Comparison of ENCODE assay signal across 12 cellular contexts in the genomic region with DNA sequence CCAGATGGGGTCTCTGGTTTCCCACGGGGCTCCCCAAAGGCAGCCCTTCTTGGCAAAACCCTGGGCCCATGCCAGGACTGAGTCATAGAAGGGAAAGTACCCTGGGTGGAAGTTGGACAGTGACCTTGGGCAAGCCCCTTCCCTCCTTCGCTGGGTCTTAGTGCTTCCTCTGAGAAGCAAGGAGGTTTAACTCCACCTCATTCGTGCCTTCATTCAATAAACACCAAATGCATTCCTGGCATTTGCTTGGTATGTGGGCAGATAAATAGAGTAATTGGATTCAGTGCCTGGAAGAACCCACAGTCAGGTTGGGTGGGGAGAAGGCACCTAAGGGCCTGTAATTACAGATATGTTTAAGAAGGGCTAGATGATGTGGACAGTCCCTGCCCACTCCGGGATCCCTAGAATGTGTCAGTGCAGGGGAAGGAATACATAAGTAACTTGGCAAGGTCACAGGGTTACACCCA. TPM values are rescaled to one million over a fixed set of nuclear protein-coding genes. Genes with fewer than 3 reads are reported as not detected.
A peak's percentile ranks its signal among the peaks of the same experiment; 100 is the strongest.
DNase-seq lines count a peak whose midpoint lies in the region; ATAC-seq, FAIRE-seq and TF ChIP-seq lines count a peak whose summit lies in the region.
"Had no signal": no experiment of that assay in that cellular context is flagged by ENCODE, and none has a peak within 500 bp of the region (broad histone marks: within the 10 kb centered on the region; RNA-seq: fewer than 3 reads in every experiment).

No MANE protein-coding gene starts in this region.

- intact Hi-C loops in MCF 10A (cut with micrococcal nuclease): loop anchor here (5.0 kb wide), 1 partner anchor 34 kb away; no protein-coding TSS in a partner anchor

- ATAC-seq in GM19467 (IDR thresholded peaks at IDR 0.05; ENCODE audit: unreplicated experiment): no peak
- ATAC-seq: CD8-positive, alpha-beta T cell had no signal

- peaks cover 20 to 27% (median 23%) of the 10 kb centered on the region in 11 experiments for H3K9me3 ChIP-seq in BLaER1 treated with 17β-estradiol and CSF1 and Interleukin-3, amounts not matched to agents 10 nM and 100 nM (replicated peaks in 1 of 11)
- H3K9me3 ChIP-seq: colonic mucosa had no signal

- no peak for TF ChIP-seq CTCF in MCF 10A (IDR thresholded peaks at IDR 0.05; ENCODE audit: unreplicated experiment)

- H3K4me3 Mint-ChIP-seq in MCF 10A (ENCODE audit: unreplicated experiment): no peak overlapping the region
- H3K4me3 Mint-ChIP-seq: CD8-positive, alpha-beta T cell had no signal

- no TSS peak for BruUV-seq in MCF 10A (replicated peaks; lab: Mats Ljungman, UMichigan)

- peak; percentile 31 for DNase-seq in HTR-8/SVneo (ENCODE audit: insufficient read length, low spot score)
- peak; percentile 74 for DNase-seq in MCF 10A (ENCODE audit: unreplicated experiment)
- DNase-seq in mucosa of gallbladder (ENCODE audit: low spot score): peak; percentile 39
- DNase-seq in D341Med (ENCODE audit: low spot score): no peak
- DNase-seq in stimulated activated CD4-positive, alpha-beta T cell treated with anti-CD3 and anti-CD28 coated beads, Interleukin-1b, Interleukin-23, amount 100 ng/mL, for 48 hours: no peak
- no peak for DNase-seq in NCI-H526 (lab: John Stamatoyannopoulos, UW)
- DNase-seq: CD8-positive, alpha-beta T cell; colonic mucosa; NCI-H2029 treated with DMSO at 0.1 percent for 48 hours; nucleus accumbens had no signal

- peaks cover 0 to 8% (median 0%) of the 10 kb centered on the region in 11 experiments; a peak in 2 of 22 replicates for H3K36me3 ChIP-seq in BLaER1 treated with 17β-estradiol and CSF1 and Interleukin-3, amounts not matched to agents 10 nM and 100 nM
- H3K36me3 ChIP-seq: colonic mucosa had no signal

- FAIRE-seq in HTR-8/SVneo (lab: Jason Lieb, UNC): no peak

- H3K4me1 Mint-ChIP-seq in MCF 10A (ENCODE audit: insufficient read depth, unreplicated experiment): peaks cover 25% of the 10 kb centered on the region

- no peaks in the 10 kb centered on the region for H4K20me1 ChIP-seq in BLaER1 treated with 17β-estradiol and CSF1 and Interleukin-3, amounts not matched to agents 10 nM and 100 nM

- H3K4me3 ChIP-seq in BLaER1 treated with 17β-estradiol and CSF1 and Interleukin-3, amounts not matched to agents 10 nM and 100 nM: no peak overlapping the region
- H3K4me3 ChIP-seq: colonic mucosa had no signal

- no peak overlapping the region for H3K9ac ChIP-seq in BLaER1 treated with 17β-estradiol and CSF1 and Interleukin-3, amounts not matched to agents 10 nM and 100 nM

- H3K27ac ChIP-seq in BLaER1 treated with 17β-estradiol and CSF1 and Interleukin-3, amounts not matched to agents 10 nM and 100 nM: no peak overlapping the region
- H3K27ac ChIP-seq: colonic mucosa had no signal

- H3K36me3 Mint-ChIP-seq in MCF 10A (ENCODE audit: insufficient read depth, unreplicated experiment): no peaks in the 10 kb centered on the region

- no peaks in the 10 kb centered on the region for H3K27me3 ChIP-seq in BLaER1 treated with 17β-estradiol and CSF1 and Interleukin-3, amounts not matched to agents 10 nM and 100 nM
- H3K27me3 ChIP-seq: colonic mucosa had no signal

- H3K9me3 Mint-ChIP-seq in MCF 10A (ENCODE audit: unreplicated experiment): peaks cover 9% of the 10 kb centered on the region

- H3K27ac Mint-ChIP-seq in MCF 10A (ENCODE audit: low read depth, unreplicated experiment): peak overlapping the region; percentile 68
- H3K27ac Mint-ChIP-seq: CD8-positive, alpha-beta T cell had no signal

- no peaks in the 10 kb centered on the region for H3K27me3 Mint-ChIP-seq in MCF 10A (ENCODE audit: insufficient read depth, unreplicated experiment)

- peak overlapping the region in 10 of 11 experiments; percentile 12 to 74 (median 46); a peak in 19 of 22 replicates for H3K4me2 ChIP-seq in BLaER1 treated with 17β-estradiol and CSF1 and Interleukin-3, amounts not matched to agents 10 nM and 100 nM

- peaks cover 28 to 48% (median 41%) of the 10 kb centered on the region in 10 experiments for H3K4me1 ChIP-seq in BLaER1 treated with 17β-estradiol and CSF1 and Interleukin-3, amounts not matched to agents 10 nM and 100 nM
- H3K4me1 ChIP-seq: colonic mucosa had no signal

- POLR2A ChIA-PET in MCF 10A (lab: Yijun Ruan, JAX): interaction anchor here (1.6 to 2.8 kb wide), 3 partner anchors 23 to 46 kb away, joined by 6 to 10 read pairs (median 9); no protein-coding TSS in a partner anchor

- CTCF ChIA-PET in MCF 10A (lab: Yijun Ruan, JAX): interaction anchor here (0.9 kb wide), 1 partner anchor 51 kb away, joined by 3 read pairs; no protein-coding TSS in a partner anchor

RNA-seq across cellular contexts. Expression of gene CITED4, which starts 36.3 kb away (rescaled TPM):
- total RNA-seq in MCF 10A (2022) (22.5 and 43.5 TPM in 2 replicates), mucosa of gallbladder (86.1 TPM)

Comparison
In these comparisons a context has a peak if more than half of its experiments do, and no peak if none do; other contexts are left out.
1. DNase-seq: peak in HTR-8/SVneo (single experiment), MCF 10A (single experiment) and mucosa of gallbladder (single experiment); none in D341Med (single experiment), stimulated activated CD4-positive, alpha-beta T cell treated with anti-CD3 and anti-CD28 coated beads, Interleukin-1b, Interleukin-23, amount 100 ng/mL, for 48 hours (single experiment) and NCI-H526 (0 of 2).